ENCODE assay signal across 25 cellular contexts in the genomic region with DNA sequence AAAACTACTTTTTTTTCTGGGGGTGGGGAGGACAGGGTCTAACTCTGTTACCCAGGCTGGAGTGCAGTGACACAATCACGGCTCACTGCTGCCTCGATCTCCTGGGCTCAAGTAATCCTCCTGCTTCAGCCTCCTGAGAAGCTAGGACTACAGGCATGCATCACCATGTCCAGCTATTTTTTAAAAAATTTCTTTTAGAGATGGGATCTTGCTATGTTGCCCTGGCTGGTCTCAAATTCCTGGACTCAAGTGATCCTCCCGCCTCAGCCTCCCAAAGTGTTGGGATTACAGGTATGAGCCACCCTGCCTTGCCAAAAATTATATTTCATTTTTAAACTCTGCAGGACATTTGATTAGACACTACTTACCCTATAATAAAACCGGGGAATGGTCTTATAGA. TPM values are rescaled to one million over a fixed set of nuclear protein-coding genes. Genes with fewer than 3 reads are reported as not detected.
DNase-seq lines count a peak whose midpoint lies in the region; ATAC-seq, FAIRE-seq and TF ChIP-seq lines count a peak whose summit lies in the region.
"Had no signal": no experiment of that assay in that cellular context is flagged by ENCODE, and none has a peak within 500 bp of the region (broad histone marks: within the 10 kb centered on the region; RNA-seq: fewer than 3 reads in every experiment).

No MANE protein-coding gene starts in this region.

- H3K79me2 ChIP-seq in K562 (ENCODE audit: control insufficient read depth, insufficient read depth, low read length), result peaks cover 7% of the 10 kb centered on the region; the same call in 2 of the 3 replicates

- H3K27ac Mint-ChIP-seq in stimulated activated effector memory CD8-positive, alpha-beta T cell treated with anti-CD3 and anti-CD28 coated beads, Interleukin-12 subunit alpha, Interleukin-12 subunit beta, amount 100 ng/mL, for 72 hours, result peak overlapping the region; percentile 24
- no peak overlapping the region for H3K27ac Mint-ChIP-seq in activated naive CD4-positive, alpha-beta T cell treated with anti-CD3 and anti-CD28 coated beads, Interleukin-2, amount 10 ng/mL, durations not matched to agents 7 days and 5 days
- H3K27ac Mint-ChIP-seq in CD4-positive, alpha-beta T cell, result no peak overlapping the region

- TF ChIP-seq RAD21 in K562 (CRISPR knock-in tag; conservative IDR thresholded peaks at IDR 0.05 in 1 of 2, IDR thresholded peaks at IDR 0.05 in 1 of 2), result no peak

- H3K4me3 ChIP-seq in HEK293 (ENCODE audit: low read depth, low read length) (no peak overlapping the region), K562 (no peak overlapping the region), neutrophil (ENCODE audit: low read depth in 1 of 2, low read length in 1 of 2) (no peak overlapping the region)
- H3K4me3 ChIP-seq: BLaER1 treated with 17β-estradiol and CSF1 and Interleukin-3, amounts not matched to agents 10 nM and 100 nM; HAP-1 had no signal

- no peaks in the 10 kb centered on the region for H3K9me1 ChIP-seq in K562 (ENCODE audit: control insufficient read depth, insufficient read depth, low read length)

- no peaks in the 10 kb centered on the region for H3K27me3 Mint-ChIP-seq in activated naive CD4-positive, alpha-beta T cell treated with anti-CD3 and anti-CD28 coated beads, Interleukin-2, amount 10 ng/mL, durations not matched to agents 7 days and 5 days
- no peaks in the 10 kb centered on the region for H3K27me3 Mint-ChIP-seq in CD4-positive, alpha-beta T cell
- H3K27me3 Mint-ChIP-seq: CD4-positive, alpha-beta memory T cell had no signal

- H4K20me1 ChIP-seq in K562 (replicated peaks; ENCODE audit: control insufficient read depth, insufficient read depth, low read length), result no peaks in the 10 kb centered on the region

- no peak for TF ChIP-seq POLR2A in K562 (conservative IDR thresholded peaks at IDR 0.05)

- H3K4me3 Mint-ChIP-seq in stimulated activated effector memory CD8-positive, alpha-beta T cell treated with anti-CD3 and anti-CD28 coated beads, Interleukin-12 subunit alpha, Interleukin-12 subunit beta, amount 100 ng/mL, for 72 hours, result no peak overlapping the region
- no peak overlapping the region for H3K4me3 Mint-ChIP-seq in activated naive CD4-positive, alpha-beta T cell treated with anti-CD3 and anti-CD28 coated beads, Interleukin-2, amount 10 ng/mL, durations not matched to agents 7 days and 5 days
- no peak overlapping the region for H3K4me3 Mint-ChIP-seq in CD4-positive, alpha-beta T cell
- H3K4me3 Mint-ChIP-seq: CD14-positive monocyte had no signal

- H2AFZ ChIP-seq in K562 (ENCODE audit: low read depth, low read length), result no peak overlapping the region

- H3K4me1 ChIP-seq in HEK293 (ENCODE audit: control insufficient read depth, insufficient read depth, low read length) (no peaks in the 10 kb centered on the region), K562 (replicated peaks in 1 of 2; ENCODE audit: control insufficient read depth in 2 of 2, insufficient read depth in 2 of 2, low read length in 2 of 2) (peaks cover 3 to 9% of the 10 kb centered on the region in 2 experiments; a peak in 4 of 5 replicates), neutrophil (ENCODE audit: control insufficient read depth in 1 of 2, insufficient read depth in 1 of 2, low read depth in 1 of 2, low read length in 1 of 2) (peaks cover 31 to 41% of the 10 kb centered on the region in 2 experiments)
- H3K4me1 ChIP-seq: BE2C had no signal

- no peaks in the 10 kb centered on the region for H3K9me3 Mint-ChIP-seq in stimulated activated effector memory CD8-positive, alpha-beta T cell treated with anti-CD3 and anti-CD28 coated beads, Interleukin-12 subunit alpha, Interleukin-12 subunit beta, amount 100 ng/mL, for 72 hours
- peaks cover 5% of the 10 kb centered on the region for H3K9me3 Mint-ChIP-seq in activated naive CD4-positive, alpha-beta T cell treated with anti-CD3 and anti-CD28 coated beads, Interleukin-2, amount 10 ng/mL, durations not matched to agents 7 days and 5 days
- H3K9me3 Mint-ChIP-seq in CD4-positive, alpha-beta T cell, result no peaks in the 10 kb centered on the region

- H3K36me3 ChIP-seq in HEK293 (ENCODE audit: control insufficient read depth in 2 of 2, insufficient read depth in 1 of 2, low read length in 2 of 2) (peaks cover 12 to 45% of the 10 kb centered on the region in 2 experiments), K562 (ENCODE audit: control insufficient read depth, insufficient read depth, low read length) (peaks cover 26% of the 10 kb centered on the region; the same call in 2 of the 3 replicates), neutrophil (peaks cover 67% of the 10 kb centered on the region)

- H3K4me1 Mint-ChIP-seq in stimulated activated effector memory CD8-positive, alpha-beta T cell treated with anti-CD3 and anti-CD28 coated beads, Interleukin-12 subunit alpha, Interleukin-12 subunit beta, amount 100 ng/mL, for 72 hours, result peaks cover 62% of the 10 kb centered on the region
- H3K4me1 Mint-ChIP-seq in activated naive CD4-positive, alpha-beta T cell treated with anti-CD3 and anti-CD28 coated beads, Interleukin-2, amount 10 ng/mL, durations not matched to agents 7 days and 5 days, result peaks cover 32% of the 10 kb centered on the region
- peaks cover 59% of the 10 kb centered on the region for H3K4me1 Mint-ChIP-seq in CD4-positive, alpha-beta T cell (ENCODE audit: low read depth)

- H3K9me3 ChIP-seq in HEK293 (ENCODE audit: control insufficient read depth, insufficient read depth, low read depth, low read length) (no peaks in the 10 kb centered on the region), K562 (replicated peaks; ENCODE audit: control insufficient read depth, insufficient read depth, low read depth, low read length) (0 out of 2 replicates have a peak, but pooled peaks cover 2% of the 10 kb centered on the region), neutrophil (no peaks in the 10 kb centered on the region)
- H3K9me3 ChIP-seq in CD4-positive, alpha-beta T cell (ENCODE audit: control insufficient read depth, low read length), result no peaks in the 10 kb centered on the region
- H3K9me3 ChIP-seq: BE2C had no signal

- in situ Hi-C loops in K562 (cut with MboI), result no loop called here

- ATAC-seq in K562, result no peak
- ATAC-seq in stimulated activated effector memory CD8-positive, alpha-beta T cell treated with anti-CD3 and anti-CD28 coated beads, Interleukin-12 subunit alpha, Interleukin-12 subunit beta, amount 100 ng/mL, for 72 hours, result no peak
- ATAC-seq in CD4-positive, alpha-beta T cell (ENCODE audit: poor library complexity), result no peak

- POLR2A ChIA-PET in HEK293 (lab: Yijun Ruan, JAX), result no interaction called here
- POLR2A ChIA-PET in K562 (lab: Yijun Ruan, JAX), result no interaction called here
- POLR2A ChIA-PET in CD4-positive, alpha-beta T cell (lab: Charles Lee), result no interaction called here

- intact Hi-C loops in K562 (cut with micrococcal nuclease), result no loop called here
- intact Hi-C loops in CD4-positive, alpha-beta T cell (cut with DNase I, micrococcal nuclease), result no loop called here

- no peak for TF ChIP-seq CTCF in HEK293 (tag by site-specific recombination; IDR thresholded peaks at IDR 0.05)
- TF ChIP-seq CTCF in K562 (IDR thresholded peaks at IDR 0.05 in 2 of 3, conservative IDR thresholded peaks at IDR 0.05 in 1 of 3; ENCODE audit: insufficient read depth in 2 of 3, low read depth in 1 of 3, low read length in 3 of 3), result no peak
- TF ChIP-seq CTCF in neutrophil (IDR thresholded peaks at IDR 0.05), result no peak
- no peak for TF ChIP-seq CTCF in CD4-positive, alpha-beta T cell (IDR thresholded peaks at IDR 0.05)

- H3K27me3 ChIP-seq in K562 (ENCODE audit: control insufficient read depth in 2 of 2, insufficient read depth in 2 of 2, low read length in 2 of 2), result no peaks in the 10 kb centered on the region
- no peaks in the 10 kb centered on the region for H3K27me3 ChIP-seq in neutrophil
- H3K27me3 ChIP-seq in CD4-positive, alpha-beta T cell (ENCODE audit: control insufficient read depth, insufficient read depth, low read length), result no peaks in the 10 kb centered on the region
- H3K27me3 ChIP-seq: BE2C; BLaER1 treated with 17β-estradiol and CSF1 and Interleukin-3, amounts not matched to agents 10 nM and 100 nM had no signal

- peaks cover 91% of the 10 kb centered on the region for H3K36me3 Mint-ChIP-seq in stimulated activated effector memory CD8-positive, alpha-beta T cell treated with anti-CD3 and anti-CD28 coated beads, Interleukin-12 subunit alpha, Interleukin-12 subunit beta, amount 100 ng/mL, for 72 hours
- peaks cover 49% of the 10 kb centered on the region for H3K36me3 Mint-ChIP-seq in activated naive CD4-positive, alpha-beta T cell treated with anti-CD3 and anti-CD28 coated beads, Interleukin-2, amount 10 ng/mL, durations not matched to agents 7 days and 5 days
- peaks cover 74% of the 10 kb centered on the region for H3K36me3 Mint-ChIP-seq in CD4-positive, alpha-beta T cell (ENCODE audit: low read depth)

- no TSS peak for BruUV-seq in K562 (replicated peaks; lab: Mats Ljungman, UMichigan)

- FAIRE-seq in K562 (lab: Jason Lieb, UNC), result no peak
- FAIRE-seq: A204.1, GM12891, GM18507, H54 had no signal

- DNase-seq in K562 (ENCODE audit: extremely low read depth in 1 of 4, low spot score in 3 of 4), result no peak
- DNase-seq in stimulated activated effector memory CD8-positive, alpha-beta T cell treated with anti-CD3 and anti-CD28 coated beads, Interleukin-12 subunit alpha, Interleukin-12 subunit beta, amount 100 ng/mL, for 72 hours (ENCODE audit: low spot score in 2 of 2), result no peak
- DNase-seq in activated naive CD4-positive, alpha-beta T cell treated with anti-CD3 and anti-CD28 coated beads, Interleukin-2, amount 10 ng/mL, durations not matched to agents 7 days and 5 days, result no peak
- DNase-seq in CD4-positive, alpha-beta T cell, result no peak
- DNase-seq in NCI-H1436 treated with DMSO at 0.1 percent for 48 hours (lab: John Stamatoyannopoulos, UW), result no peak
- DNase-seq: ACHN; AML-193; BE2C; Calu3; CD4-positive, alpha-beta memory T cell; COR-L47; DMS53; DMS79 treated with DMSO at 0.1 percent for 48 hours; GF-D8; GOT3 had no signal

- CTCF ChIA-PET in HEK293 (lab: Yijun Ruan, JAX), result interaction anchor here (0.7 kb wide), 1 partner anchor 452 kb away, joined by 3 read pairs; no protein-coding TSS in a partner anchor
- CTCF ChIA-PET in K562 (lab: Yijun Ruan, JAX; ENCODE audit: low intra/inter-chr PET ratio), result no interaction called here
- CTCF ChIA-PET in activated naive CD4-positive, alpha-beta T cell treated with anti-CD3 and anti-CD28 coated beads, Interleukin-2, amount 10 ng/mL, durations not matched to agents 7 days and 5 days (lab: Charles Lee), result no interaction called here
- CTCF ChIA-PET in CD4-positive, alpha-beta T cell (lab: Charles Lee), result no interaction called here

- no peak overlapping the region for H3K9ac ChIP-seq in K562 (ENCODE audit: insufficient read depth in 1 of 2, low read depth in 2 of 2, low read length in 2 of 2)
- H3K9ac ChIP-seq: BLaER1 treated with 17β-estradiol and CSF1 and Interleukin-3, amounts not matched to agents 10 nM and 100 nM had no signal

- H3K27ac ChIP-seq in HEK293 (ENCODE audit: extremely low read depth, low read depth, low read length), result no peak overlapping the region
- no peak overlapping the region for H3K27ac ChIP-seq in K562 (ENCODE audit: extremely low read depth, low read depth, low read length)
- peak overlapping the region; percentile 68 for H3K27ac ChIP-seq in neutrophil
- no peak overlapping the region for H3K27ac ChIP-seq in CD4-positive, alpha-beta T cell (ENCODE audit: low read depth, low read length)
- H3K27ac ChIP-seq: 22Rv1; BLaER1 treated with 17β-estradiol and CSF1 and Interleukin-3, amounts not matched to agents 10 nM and 100 nM had no signal

- no peak overlapping the region for H3K4me2 ChIP-seq in K562 (ENCODE audit: insufficient read depth, low read length)
- H3K4me2 ChIP-seq: BLaER1 treated with 17β-estradiol and CSF1 and Interleukin-3, amounts not matched to agents 10 nM and 100 nM had no signal

- TF ChIP-seq EP300 in K562 (IDR thresholded peaks at IDR 0.05; ENCODE audit: low read length), result no peak

- WGBS in K562 (ENCODE audit: insufficient coverage, low coverage, missing lambda C conversion rate), result 94% methylated on average over 3 of the region's 4 CpGs

RNA-seq across cellular contexts. Expression of gene PPP2R3C, which starts 5.5 kb away (rescaled TPM):
- 14.8 and 29.4 TPM in 2 replicates for total RNA-seq in K562 (2011; cell fraction: chromatin; rRNA removed; ENCODE audit: low replicate concordance)
- total RNA-seq in K562 (2011; cell fraction: nucleolus; rRNA removed), result 11.2 and 11.7 TPM in 2 replicates
- total RNA-seq in K562 (2011; cell fraction: nucleoplasm; rRNA removed), result 18.0 and 26.2 TPM in 2 replicates
- total RNA-seq in K562 (2014; rRNA removed) (22.7 and 28.9 TPM in 2 replicates), K562 (2014; rRNA removed; fragmentation: Illumina TruSeq; extraction: Trizol) (24.0 and 24.7 TPM in 2 replicates), K562 (2015; rRNA removed; fragmentation: Illumina TruSeq; extraction: Trizol) (17.9 and 21.3 TPM in 2 replicates), K562 (2021) (15.3 and 18.0 TPM in 2 replicates)
- polyA plus RNA-seq in K562 (2011; rRNA removed) (16.1 and 22.7 TPM in 2 replicates), K562 (2014; fragmentation: Illumina TruSeq; extraction: Trizol) (17.4 and 17.9 TPM in 2 replicates), K562 (2014; fragmentation: Nextera tagmentation; extraction: Ambion mirVana) (10 to 100 TPM; 41.9 to 43.3 TPM), K562 (2014; rRNA removed) (14.7 and 17.2 TPM in 2 replicates)
- 3.3 and 4.4 TPM in 2 replicates for polyA plus RNA-seq in K562 (2011; cell fraction: cytosol; rRNA removed)
- 7.9 and 13.4 TPM in 2 replicates for polyA plus RNA-seq in K562 (2011; cell fraction: nucleus; rRNA removed)
- 22.4 and 29.6 TPM in 2 replicates for polyA plus RNA-seq in K562 (2012)
- 13.0 and 13.7 TPM in 2 replicates for polyA minus RNA-seq in K562 (2011; rRNA and poly(A)+ RNA removed)
- 4.6 and 5.6 TPM in 2 replicates for polyA minus RNA-seq in K562 (2011; cell fraction: cytosol; rRNA and poly(A)+ RNA removed)
- polyA minus RNA-seq in K562 (2011; cell fraction: nucleus; rRNA and poly(A)+ RNA removed), result 4.7 and 6.2 TPM in 2 replicates
- total RNA-seq in CD4-positive, alpha-beta T cell, result 10 to 100 TPM; 34.9 to 37.6 TPM

RNA-seq across cellular contexts. Expression of gene PRORP, which starts 6.1 kb away (rescaled TPM):
- total RNA-seq in K562 (2011; cell fraction: chromatin; rRNA removed; ENCODE audit: low replicate concordance), result 29.5 and 45.8 TPM in 2 replicates
- 17.3 and 18.7 TPM in 2 replicates for total RNA-seq in K562 (2011; cell fraction: nucleolus; rRNA removed)
- 23.2 and 27.3 TPM in 2 replicates for total RNA-seq in K562 (2011; cell fraction: nucleoplasm; rRNA removed)
- total RNA-seq in K562 (2014; rRNA removed), result 21.9 and 23.1 TPM in 2 replicates
- 34.7 and 42.1 TPM in 2 replicates for total RNA-seq in K562 (2014; rRNA removed; fragmentation: Illumina TruSeq; extraction: Trizol)
- total RNA-seq in K562 (2015; rRNA removed; fragmentation: Illumina TruSeq; extraction: Trizol), result 36.2 and 37.0 TPM in 2 replicates
- 28.9 and 29.5 TPM in 2 replicates for total RNA-seq in K562 (2021)
- 31.1 and 40.2 TPM in 2 replicates for polyA plus RNA-seq in K562 (2011; rRNA removed)
- polyA plus RNA-seq in K562 (2011; cell fraction: cytosol; rRNA removed), result 18.8 and 20.3 TPM in 2 replicates
- polyA plus RNA-seq in K562 (2011; cell fraction: nucleus; rRNA removed), result 23.2 and 23.8 TPM in 2 replicates
- polyA plus RNA-seq in K562 (2012), result 20.6 and 27.6 TPM in 2 replicates
- 31.0 and 45.9 TPM in 2 replicates for polyA plus RNA-seq in K562 (2014; fragmentation: Illumina TruSeq; extraction: Trizol)
- 10 to 100 TPM; 36.5 to 48.7 TPM for polyA plus RNA-seq in K562 (2014; fragmentation: Nextera tagmentation; extraction: Ambion mirVana)
- 24.6 and 28.1 TPM in 2 replicates for polyA plus RNA-seq in K562 (2014; rRNA removed)
- polyA minus RNA-seq in K562 (2011; rRNA and poly(A)+ RNA removed), result 50.1 and 52.3 TPM in 2 replicates
- 13.4 and 15.4 TPM in 2 replicates for polyA minus RNA-seq in K562 (2011; cell fraction: cytosol; rRNA and poly(A)+ RNA removed)
- 14.8 and 25.3 TPM in 2 replicates for polyA minus RNA-seq in K562 (2011; cell fraction: nucleus; rRNA and poly(A)+ RNA removed)
- 10 to 100 TPM; 27.0 to 32.0 TPM for total RNA-seq in CD4-positive, alpha-beta T cell

Comparison
In these comparisons a context has a peak if more than half of its experiments do, and no peak if none do; other contexts are left out.
1. Of the 44 proteins assayed by ChIP-seq in both K562 and HEK293: peak only in K562: none; only in HEK293: none; in both: ZNF121; in neither: 43.